8 cellular contexts compared by ENCODE assay signal in the genomic region with DNA sequence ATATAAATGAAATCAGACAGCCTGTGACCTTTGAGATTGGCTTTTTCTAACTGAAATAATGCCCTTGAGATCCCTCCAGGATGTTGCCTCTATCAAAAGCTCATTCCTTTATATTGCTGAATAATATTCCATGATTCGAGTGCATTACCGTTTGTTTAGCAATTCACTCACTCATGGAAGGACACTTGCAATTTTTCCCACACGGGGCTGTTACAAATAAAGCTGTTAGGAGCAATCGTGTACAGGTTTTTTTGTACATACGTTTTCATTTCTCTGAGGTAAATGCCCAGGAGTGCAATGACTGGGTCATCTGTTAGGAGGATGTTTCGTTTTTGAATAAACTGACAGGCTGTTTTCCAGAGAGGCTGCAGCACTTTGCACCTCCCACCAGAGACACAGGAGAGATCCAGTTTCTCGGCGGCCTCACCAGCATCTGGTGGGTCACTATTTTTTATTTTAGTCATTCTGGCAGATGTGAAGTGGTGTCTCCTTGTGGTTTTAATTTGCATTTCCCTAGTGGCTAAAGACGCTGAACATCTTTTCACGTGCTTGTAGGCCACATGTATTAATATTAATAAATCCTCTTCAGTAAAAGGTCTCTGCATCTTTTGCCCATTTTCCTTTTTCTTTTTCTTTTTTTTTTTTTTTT.
A peak's percentile ranks its signal among the peaks of the same experiment; 100 is the strongest.
DNase-seq lines count a peak whose midpoint lies in the region; ATAC-seq, FAIRE-seq and TF ChIP-seq lines count a peak whose summit lies in the region.

No MANE protein-coding gene starts in this region.

- no peak for TF ChIP-seq CTCF in foreskin fibroblast (IDR thresholded peaks at IDR 0.05; ENCODE audit: low read depth, low read length)

- ATAC-seq in GM21576 (IDR thresholded peaks at IDR 0.05; ENCODE audit: unreplicated experiment) (peak; percentile 61), HG03354 (IDR thresholded peaks at IDR 0.05; ENCODE audit: poor library complexity, severe bottlenecking, unreplicated experiment) (peak; percentile 75)

- FAIRE-seq in GM18507 (lab: Jason Lieb, UNC): peak; percentile 88

- DNase-seq in GM18507 (ENCODE audit: extremely low spot score, insufficient read length, low read depth) (peak; percentile 40), foreskin fibroblast (peak; percentile 69 to 84), C1 segment of cervical spinal cord (lab: John Stamatoyannopoulos, UW) (no peak), NCI-H2227 treated with DMSO at 0.1 percent for 48 hours (lab: John Stamatoyannopoulos, UW) (no peak), UCSD-AML1 (lab: John Stamatoyannopoulos, UW; ENCODE audit: unreplicated experiment) (no peak)
- DNase-seq in activated CD4-positive, alpha-beta T cell treated with anti-CD3 and anti-CD28 coated beads for 48 hours: no peak

- H3K4me3 ChIP-seq in foreskin fibroblast (ENCODE audit: low read depth in 1 of 2, low read length in 2 of 2): peak overlapping the region in 1 of 2 donors; percentile 31

Comparison
In these comparisons a context has a peak if more than half of its experiments do, and no peak if none do; other contexts are left out.
1. DNase-seq: peak in GM18507 (single experiment) and foreskin fibroblast (2 of 2); none in activated CD4-positive, alpha-beta T cell treated with anti-CD3 and anti-CD28 coated beads for 48 hours (single experiment), C1 segment of cervical spinal cord (0 of 14), NCI-H2227 treated with DMSO at 0.1 percent for 48 hours (single experiment) and UCSD-AML1 (single experiment).